Comparison of ENCODE assay signal across 12 cellular contexts in the genomic region with DNA sequence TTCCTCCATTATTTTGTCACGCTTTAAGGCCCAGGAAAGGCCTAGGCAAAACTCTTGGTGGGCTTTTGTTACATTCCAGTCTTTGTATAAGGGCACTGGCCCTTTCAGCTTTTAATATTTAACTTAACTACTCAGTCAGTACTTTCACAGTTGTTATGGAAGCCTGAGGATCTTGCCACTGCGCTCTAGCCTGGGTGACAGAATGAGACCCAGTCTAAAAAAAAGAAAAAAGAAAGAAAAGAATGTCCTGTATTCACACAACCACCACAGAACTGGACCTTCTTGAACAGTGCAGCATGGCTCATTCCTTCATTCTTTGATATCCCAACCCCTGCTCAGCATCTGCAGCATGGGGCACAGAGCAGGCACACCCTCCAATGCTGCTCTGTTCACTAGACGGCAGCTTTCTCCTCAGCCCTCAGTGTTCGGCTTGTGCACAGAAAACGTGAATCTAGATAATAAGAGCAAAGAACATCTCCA. TPM values are rescaled to one million over a fixed set of nuclear protein-coding genes. Genes with fewer than 3 reads are reported as not detected.
DNase-seq lines count a peak whose midpoint lies in the region; ATAC-seq and TF ChIP-seq lines count a peak whose summit lies in the region.
"Had no signal": no experiment of that assay in that cellular context is flagged by ENCODE, and none has a peak within 500 bp of the region (broad histone marks: within the 10 kb centered on the region; RNA-seq: fewer than 3 reads in every experiment).

No MANE protein-coding gene starts in this region.

- H3F3A ChIP-seq in neural progenitor cell (ENCODE audit: low read depth): peaks cover 25% of the 10 kb centered on the region

- ATAC-seq in HG03097 (IDR thresholded peaks at IDR 0.05; ENCODE audit: low FRiP score, unreplicated experiment): peak; percentile 1

- TF ChIP-seq CTCF in GM12875 (IDR thresholded peaks at IDR 0.05; ENCODE audit: borderline replicate concordance, insufficient read depth, low read depth, low read length) (no peak), chondrocyte (IDR thresholded peaks at IDR 0.05) (no peak), neural progenitor cell (IDR thresholded peaks at IDR 0.05) (no peak), coronary artery (IDR thresholded peaks at IDR 0.05) (no peak)

- no peaks in the 10 kb centered on the region for H3K36me3 Mint-ChIP-seq in chondrocyte (ENCODE audit: low read depth)
- H3K36me3 Mint-ChIP-seq in neural progenitor cell: peaks cover 2% of the 10 kb centered on the region

- H3K4me3 ChIP-seq in GM12875 (ENCODE audit: low read depth, low read length) (peak overlapping the region; percentile 19), neural progenitor cell (no peak overlapping the region), coronary artery (no peak overlapping the region)
- H3K4me3 ChIP-seq: psoas muscle had no signal

- peak overlapping the region; percentile 60 for H3K27ac ChIP-seq in neural progenitor cell
- peak overlapping the region in 1 of 2 donors; percentile 46 for H3K27ac ChIP-seq in coronary artery
- H3K27ac ChIP-seq: psoas muscle, VCaP had no signal

- H3K79me2 ChIP-seq in neural progenitor cell (ENCODE audit: low read depth): no peaks in the 10 kb centered on the region

- no peak overlapping the region for H3K9ac ChIP-seq in neural progenitor cell

- no peaks in the 10 kb centered on the region for H3K27me3 ChIP-seq in neural progenitor cell

- no peaks in the 10 kb centered on the region for H3K9me3 Mint-ChIP-seq in chondrocyte (ENCODE audit: low read depth)
- no peaks in the 10 kb centered on the region for H3K9me3 Mint-ChIP-seq in neural progenitor cell
- H3K9me3 Mint-ChIP-seq: CD4-positive, alpha-beta T cell had no signal

- H3K27me3 Mint-ChIP-seq in chondrocyte (ENCODE audit: low read depth): no peaks in the 10 kb centered on the region
- peaks cover 4% of the 10 kb centered on the region for H3K27me3 Mint-ChIP-seq in neural progenitor cell (ENCODE audit: insufficient read depth, low read depth)

- no peak for DNase-seq in chondrocyte (ENCODE audit: low spot score)
- DNase-seq in neural progenitor cell (ENCODE audit: low spot score): peak; percentile 22
- DNase-seq in germinal center (ENCODE audit: low spot score): no peak
- no peak for DNase-seq in NK-92 (lab: John Stamatoyannopoulos, UW; ENCODE audit: unreplicated experiment)
- DNase-seq in NCI-H2107 (lab: John Stamatoyannopoulos, UW): no peak
- no peak for DNase-seq in coronary artery (ENCODE audit: low spot score)
- DNase-seq: activated gamma-delta T cell; CD4-positive, alpha-beta T cell; psoas muscle had no signal

- H3K36me3 ChIP-seq in neural progenitor cell: no peaks in the 10 kb centered on the region

- H2AFZ ChIP-seq in neural progenitor cell (replicated peaks): no peak overlapping the region

- H4K20me1 ChIP-seq in neural progenitor cell (ENCODE audit: low read depth): no peaks in the 10 kb centered on the region

- H3K27ac Mint-ChIP-seq in chondrocyte (ENCODE audit: unreplicated experiment) (peak overlapping the region; percentile 73), neural progenitor cell (peak overlapping the region; percentile 86)
- H3K27ac Mint-ChIP-seq: CD4-positive, alpha-beta T cell had no signal

- H3K4me1 Mint-ChIP-seq in chondrocyte (ENCODE audit: low read depth) (peaks cover 42% of the 10 kb centered on the region), neural progenitor cell (peaks cover 42% of the 10 kb centered on the region)

- H3K4me3 Mint-ChIP-seq in chondrocyte (ENCODE audit: unreplicated experiment): no peak overlapping the region
- peak overlapping the region; percentile 57 for H3K4me3 Mint-ChIP-seq in neural progenitor cell
- H3K4me3 Mint-ChIP-seq: CD4-positive, alpha-beta T cell had no signal

- no peaks in the 10 kb centered on the region for H3K9me3 ChIP-seq in neural progenitor cell (ENCODE audit: low read depth)
- H3K9me3 ChIP-seq: psoas muscle had no signal

- H3K4me2 ChIP-seq in neural progenitor cell: peak overlapping the region; percentile 36

- H3K4me1 ChIP-seq in neural progenitor cell: peaks cover 24% of the 10 kb centered on the region

RNA-seq across cellular contexts. Expression of a gene that starts 59.6 kb away (rescaled TPM):
- 0.75 to 6.4 TPM (median 5.4 TPM) in 3 replicates for total RNA-seq in chondrocyte
- 3.7 and 11.1 TPM in 2 replicates for total RNA-seq in neural progenitor cell (ENCODE audit: low replicate concordance)
- total RNA-seq: CD4-positive, alpha-beta T cell had no signal
